ENCODE assay signal across 1 cellular context in genomic region chr3:110754207-110754916, GRCh38.
TF ChIP-seq lines count a peak whose summit lies in the region.

No MANE protein-coding gene starts in this region.

TF ChIP-seq in GM23338, 12 proteins besides CTCF, POLR2A, EP300 and RAD21 (continued from another document):
- no peak for TF ChIP-seq ZNF462 (CRISPR knock-in tag; IDR thresholded peaks at IDR 0.05)
